ENCODE assay signal across 26 cellular contexts in the genomic region with DNA sequence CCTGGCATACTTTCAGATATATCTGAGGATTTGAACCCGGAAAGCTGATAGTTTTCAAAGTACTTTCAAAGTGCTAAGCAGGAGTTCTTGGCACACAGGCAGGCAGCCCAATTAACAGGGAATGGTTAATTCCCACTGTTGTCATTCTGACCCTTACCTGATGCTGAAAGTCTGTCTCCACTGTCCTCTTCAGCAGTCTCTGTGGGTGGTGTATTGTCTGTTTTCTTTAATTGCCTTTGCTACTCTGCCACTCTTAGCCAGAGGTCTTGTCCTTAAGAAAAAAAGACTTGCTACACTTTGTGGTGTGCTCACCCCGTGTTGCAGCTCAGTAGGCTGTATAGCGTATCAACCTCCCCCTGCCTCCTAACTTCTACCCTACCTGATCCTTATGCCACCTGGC.
"Had no signal": no experiment of that assay in that cellular context is flagged by ENCODE, and none has a peak within 500 bp of the region (broad histone marks: within the 10 kb centered on the region; RNA-seq: fewer than 3 reads in every experiment).

No MANE protein-coding gene starts in this region.

- H3K27ac ChIP-seq: colonic mucosa, epithelial cell of prostate, gastrocnemius medialis, neutrophil, parathyroid adenoma, right lobe of liver, suprapubic skin had no signal

- H3K4me1 Mint-ChIP-seq: nephron progenitor cell; stimulated activated naive B cell treated with anti-CD40 and anti-IgM and Interleukin-4, amounts not matched to agents 10 μg/mL and 1 μg/mL and 100 μg/mL, for 72 hours had no signal

- H3K9me3 ChIP-seq: colonic mucosa, gastrocnemius medialis, neutrophil, right lobe of liver, suprapubic skin had no signal

- H3K36me3 ChIP-seq: colonic mucosa had no signal

- H3K9me3 Mint-ChIP-seq: dendritic cell treated with granulocyte-macrophage colony-stimulating factor and Interleukin-4, amounts not matched to agents 40 ng/mL and 50 ng/mL, for 4 days; endodermal cell; naive thymus-derived CD8-positive, alpha-beta T cell; nephron progenitor cell; stimulated activated naive B cell treated with anti-CD40 and anti-IgM and Interleukin-4, amounts not matched to agents 10 μg/mL and 1 μg/mL and 100 μg/mL, for 72 hours; stimulated activated naive CD8-positive, alpha-beta T cell treated with anti-CD3 and anti-CD28 coated beads, Interleukin-15, Interleukin-2, amounts not matched to agents 100 ng/mL and 50 ng/mL, for 24 hours; type B pancreatic cell had no signal

- H3K4me3 Mint-ChIP-seq: dendritic cell treated with granulocyte-macrophage colony-stimulating factor and Interleukin-4, amounts not matched to agents 40 ng/mL and 50 ng/mL, for 4 days; endodermal cell; naive thymus-derived CD8-positive, alpha-beta T cell; nephron progenitor cell; stimulated activated naive B cell treated with anti-CD40 and anti-IgM and Interleukin-4, amounts not matched to agents 10 μg/mL and 1 μg/mL and 100 μg/mL, for 72 hours; stimulated activated naive CD8-positive, alpha-beta T cell treated with anti-CD3 and anti-CD28 coated beads, Interleukin-15, Interleukin-2, amounts not matched to agents 100 ng/mL and 50 ng/mL, for 24 hours; type B pancreatic cell had no signal

- H3K4me3 ChIP-seq: colonic mucosa, gastrocnemius medialis, lung, right lobe of liver, suprapubic skin had no signal

- H3K79me2 ChIP-seq: parathyroid adenoma had no signal

- ATAC-seq: esophagus mucosa; gastrocnemius medialis; left lobe of liver; naive thymus-derived CD8-positive, alpha-beta T cell; right lobe of liver; stimulated activated naive B cell treated with anti-CD40 and anti-IgM and Interleukin-4, amounts not matched to agents 10 μg/mL and 1 μg/mL and 100 μg/mL, for 72 hours had no signal

- H3K4me1 ChIP-seq: colonic mucosa, gastrocnemius medialis, parathyroid adenoma, suprapubic skin had no signal

- H2AFZ ChIP-seq: parathyroid adenoma had no signal

- H3K9ac ChIP-seq: parathyroid adenoma had no signal

- H3K27me3 Mint-ChIP-seq: dendritic cell treated with granulocyte-macrophage colony-stimulating factor and Interleukin-4, amounts not matched to agents 40 ng/mL and 50 ng/mL, for 4 days; naive thymus-derived CD8-positive, alpha-beta T cell; progenitor cell of endocrine pancreas; stimulated activated naive B cell treated with anti-CD40 and anti-IgM and Interleukin-4, amounts not matched to agents 10 μg/mL and 1 μg/mL and 100 μg/mL, for 72 hours; stimulated activated naive CD8-positive, alpha-beta T cell treated with anti-CD3 and anti-CD28 coated beads, Interleukin-15, Interleukin-2, amounts not matched to agents 100 ng/mL and 50 ng/mL, for 24 hours; type B pancreatic cell had no signal

- H3K27me3 ChIP-seq: colonic mucosa, gastrocnemius medialis, neutrophil, right lobe of liver, suprapubic skin had no signal

- DNase-seq: colonic mucosa; effector CD8-positive, alpha-beta T cell; endodermal cell; foreskin fibroblast; gastrocnemius medialis; head of caudate nucleus; kidney; mesendoderm; naive thymus-derived CD8-positive, alpha-beta T cell; nephron progenitor cell; right lobe of liver; small intestine; stimulated activated CD4-positive, alpha-beta T cell treated with anti-CD3 and anti-CD28 coated beads, Interleukin-15, amount 100 ng/mL, for 24 hours; stimulated activated CD4-positive, alpha-beta T cell treated with anti-CD3 and anti-CD28 coated beads, Interleukin-2, amount 100 ng/mL, for 48 hours; stimulated activated naive B cell treated with anti-CD40 and anti-IgM and Interleukin-4, amounts not matched to agents 10 μg/mL and 1 μg/mL and 100 μg/mL, for 72 hours had no signal

- H3K27ac Mint-ChIP-seq: dendritic cell treated with granulocyte-macrophage colony-stimulating factor and Interleukin-4, amounts not matched to agents 40 ng/mL and 50 ng/mL, for 4 days; endodermal cell; nephron progenitor cell; progenitor cell of endocrine pancreas; stimulated activated naive CD8-positive, alpha-beta T cell treated with anti-CD3 and anti-CD28 coated beads, Interleukin-15, Interleukin-2, amounts not matched to agents 100 ng/mL and 50 ng/mL, for 24 hours; type B pancreatic cell had no signal
